In genomic region chr3:170752571-170753155, GRCh38 we compare ENCODE assay signal across 1 cellular context.
TF ChIP-seq lines count a peak whose summit lies in the region.

No MANE protein-coding gene starts in this region.

TF ChIP-seq in SK-N-SH treated with all-trans-retinoic acid at 6 μM for 48 hours, 23 proteins besides CTCF, POLR2A, EP300 and RAD21 (continued from another document):
- TF ChIP-seq SNAI2 (CRISPR knock-in tag; IDR thresholded peaks at IDR 0.05): no peak
- TF ChIP-seq, protein P1, sequence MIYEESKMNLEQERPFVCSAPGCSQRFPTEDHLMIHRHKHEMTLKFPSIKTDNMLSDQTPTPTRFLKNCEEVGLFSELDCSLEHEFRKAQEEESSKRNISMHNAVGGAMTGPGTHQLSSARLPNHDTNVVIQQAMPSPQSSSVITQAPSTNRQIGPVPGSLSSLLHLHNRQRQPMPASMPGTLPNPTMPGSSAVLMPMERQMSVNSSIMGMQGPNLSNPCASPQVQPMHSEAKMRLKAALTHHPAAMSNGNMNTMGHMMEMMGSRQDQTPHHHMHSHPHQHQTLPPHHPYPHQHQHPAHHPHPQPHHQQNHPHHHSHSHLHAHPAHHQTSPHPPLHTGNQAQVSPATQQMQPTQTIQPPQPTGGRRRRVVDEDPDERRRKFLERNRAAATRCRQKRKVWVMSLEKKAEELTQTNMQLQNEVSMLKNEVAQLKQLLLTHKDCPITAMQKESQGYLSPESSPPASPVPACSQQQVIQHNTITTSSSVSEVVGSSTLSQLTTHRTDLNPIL (CRISPR knock-in tag; IDR thresholded peaks at IDR 0.05; ENCODE audit: low read depth): no peak
- no peak for TF ChIP-seq POU6F1 (CRISPR knock-in tag; IDR thresholded peaks at IDR 0.05; ENCODE audit: borderline replicate concordance, low read depth)
- TF ChIP-seq, protein P2, sequence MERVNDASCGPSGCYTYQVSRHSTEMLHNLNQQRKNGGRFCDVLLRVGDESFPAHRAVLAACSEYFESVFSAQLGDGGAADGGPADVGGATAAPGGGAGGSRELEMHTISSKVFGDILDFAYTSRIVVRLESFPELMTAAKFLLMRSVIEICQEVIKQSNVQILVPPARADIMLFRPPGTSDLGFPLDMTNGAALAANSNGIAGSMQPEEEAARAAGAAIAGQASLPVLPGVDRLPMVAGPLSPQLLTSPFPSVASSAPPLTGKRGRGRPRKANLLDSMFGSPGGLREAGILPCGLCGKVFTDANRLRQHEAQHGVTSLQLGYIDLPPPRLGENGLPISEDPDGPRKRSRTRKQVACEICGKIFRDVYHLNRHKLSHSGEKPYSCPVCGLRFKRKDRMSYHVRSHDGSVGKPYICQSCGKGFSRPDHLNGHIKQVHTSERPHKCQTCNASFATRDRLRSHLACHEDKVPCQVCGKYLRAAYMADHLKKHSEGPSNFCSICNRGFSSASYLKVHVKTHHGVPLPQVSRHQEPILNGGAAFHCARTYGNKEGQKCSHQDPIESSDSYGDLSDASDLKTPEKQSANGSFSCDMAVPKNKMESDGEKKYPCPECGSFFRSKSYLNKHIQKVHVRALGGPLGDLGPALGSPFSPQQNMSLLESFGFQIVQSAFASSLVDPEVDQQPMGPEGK (CRISPR knock-in tag; IDR thresholded peaks at IDR 0.05; ENCODE audit: borderline replicate concordance): no peak
- TF ChIP-seq OSR1 (CRISPR knock-in tag; IDR thresholded peaks at IDR 0.05): no peak
- no peak for TF ChIP-seq GLIS3 (CRISPR knock-in tag; IDR thresholded peaks at IDR 0.05)
- TF ChIP-seq CSDC2 (CRISPR knock-in tag; IDR thresholded peaks at IDR 0.05): no peak
- no peak for TF ChIP-seq ZFP30 (CRISPR knock-in tag; IDR thresholded peaks at IDR 0.05)
- TF ChIP-seq ZNF565 (CRISPR knock-in tag; conservative IDR thresholded peaks at IDR 0.05; ENCODE audit: low read depth): no peak
- TF ChIP-seq TOX (CRISPR knock-in tag; IDR thresholded peaks at IDR 0.05; ENCODE audit: borderline replicate concordance): no peak
- no peak for TF ChIP-seq ZNF70 (CRISPR knock-in tag; IDR thresholded peaks at IDR 0.05)
- TF ChIP-seq TCF4 (CRISPR knock-in tag; IDR thresholded peaks at IDR 0.05; ENCODE audit: borderline replicate concordance): no peak
- no peak for TF ChIP-seq ARNTL (CRISPR knock-in tag; IDR thresholded peaks at IDR 0.05; ENCODE audit: borderline replicate concordance, low read depth)
TF ChIP-seq in SK-N-SH treated with all-trans-retinoic acid at 6 μM for 48 hours: peak in this region for 0.
